11 cellular contexts compared by ENCODE assay signal in genomic region chr6:46128476-46128875, GRCh38. TPM values are rescaled to one million over a fixed set of nuclear protein-coding genes. Genes with fewer than 3 reads are reported as not detected.
A peak's percentile ranks its signal among the peaks of the same experiment; 100 is the strongest.
DNase-seq lines count a peak whose midpoint lies in the region; ATAC-seq and TF ChIP-seq lines count a peak whose summit lies in the region.
"Had no signal": no experiment of that assay in that cellular context is flagged by ENCODE, and none has a peak within 500 bp of the region (broad histone marks: within the 10 kb centered on the region; RNA-seq: fewer than 3 reads in every experiment).

No MANE protein-coding gene starts in this region.

- TF ChIP-seq CTCF in left ventricle myocardium inferior (IDR thresholded peaks at IDR 0.05; ENCODE audit: borderline replicate concordance) (no peak), right atrium auricular region (IDR thresholded peaks at IDR 0.05) (no peak), thoracic aorta (IDR thresholded peaks at IDR 0.05) (no peak)

- peaks cover 25% of the 10 kb centered on the region for H3K4me1 Mint-ChIP-seq in activated T-helper 1 cell treated with anti-CD3 and anti-CD28 coated beads, Interleukin-12 subunit alpha, Interleukin-12 subunit beta, Interleukin-2, Interleukin-4 antibody, amounts not matched to agents 30 ng/mL and 10 ng/mL and 1 ng/mL, durations not matched to agents 14 hours and 24 hours and 36 hours (ENCODE audit: low read depth)

- H3K4me1 ChIP-seq in left ventricle myocardium inferior (peaks cover 45% of the 10 kb centered on the region), right atrium auricular region (peaks cover 0 to 29% of the 10 kb centered on the region in 2 donors), thoracic aorta (ENCODE audit: control insufficient read depth in 1 of 2, low read depth in 2 of 2) (peaks cover 8 to 14% of the 10 kb centered on the region in 2 donors)

- no peak overlapping the region for H3K27ac Mint-ChIP-seq in activated T-helper 1 cell treated with anti-CD3 and anti-CD28 coated beads, Interleukin-12 subunit alpha, Interleukin-12 subunit beta, Interleukin-2, Interleukin-4 antibody, amounts not matched to agents 30 ng/mL and 10 ng/mL and 1 ng/mL, durations not matched to agents 14 hours and 24 hours and 36 hours

- DNase-seq in left ventricle myocardium inferior: no peak
- no peak for DNase-seq in right atrium auricular region (ENCODE audit: low spot score)
- DNase-seq in activated T-helper 1 cell treated with anti-CD3 and anti-CD28 coated beads, Interleukin-12 subunit alpha, Interleukin-12 subunit beta, Interleukin-2, Interleukin-4 antibody, amounts not matched to agents 30 ng/mL and 10 ng/mL and 1 ng/mL, durations not matched to agents 14 hours and 24 hours and 36 hours (ENCODE audit: low spot score): no peak
- no peak for DNase-seq in thoracic aorta (ENCODE audit: low spot score)
- no peak for DNase-seq in stimulated activated CD4-positive, alpha-beta T cell treated with anti-CD3 and anti-CD28 coated beads, Interleukin-4, amount 100 ng/mL, for 1 hour
- no peak for DNase-seq in mesenteric fat pad (ENCODE audit: low spot score)
- DNase-seq: mesenchymal stem cell; Right ventricle myocardium superior; stimulated activated CD4-positive, alpha-beta T cell treated with anti-CD3 and anti-CD28 coated beads, Interleukin-15, amount 100 ng/mL, for 24 hours had no signal

- ATAC-seq in HG03103 (IDR thresholded peaks at IDR 0.05; ENCODE audit: low read depth, unreplicated experiment): peak; percentile 25
- ATAC-seq in thoracic aorta (ENCODE audit: insufficient number of reproducible peaks, low FRiP score, low read depth): no peak
- ATAC-seq in esophagus mucosa: no peak

- H3K9me3 Mint-ChIP-seq in activated T-helper 1 cell treated with anti-CD3 and anti-CD28 coated beads, Interleukin-12 subunit alpha, Interleukin-12 subunit beta, Interleukin-2, Interleukin-4 antibody, amounts not matched to agents 30 ng/mL and 10 ng/mL and 1 ng/mL, durations not matched to agents 14 hours and 24 hours and 36 hours: no peaks in the 10 kb centered on the region

- H3K4me3 Mint-ChIP-seq in activated T-helper 1 cell treated with anti-CD3 and anti-CD28 coated beads, Interleukin-12 subunit alpha, Interleukin-12 subunit beta, Interleukin-2, Interleukin-4 antibody, amounts not matched to agents 30 ng/mL and 10 ng/mL and 1 ng/mL, durations not matched to agents 14 hours and 24 hours and 36 hours: peak overlapping the region; percentile 61

- H3K9me3 ChIP-seq in left ventricle myocardium inferior (replicated peaks) (no peaks in the 10 kb centered on the region), right atrium auricular region (no peaks in the 10 kb centered on the region), thoracic aorta (no peaks in the 10 kb centered on the region)

- intact Hi-C loops in left ventricle myocardium inferior (cut with micrococcal nuclease): no loop called here
- intact Hi-C loops in activated T-helper 1 cell treated with anti-CD3 and anti-CD28 coated beads, Interleukin-12 subunit alpha, Interleukin-12 subunit beta, Interleukin-2, Interleukin-4 antibody, amounts not matched to agents 30 ng/mL and 10 ng/mL and 1 ng/mL, durations not matched to agents 14 hours and 24 hours and 36 hours (cut with micrococcal nuclease): loop anchor here (2.0 kb wide), 1 partner anchor 92 kb away; no protein-coding TSS in a partner anchor

- H3K36me3 Mint-ChIP-seq in activated T-helper 1 cell treated with anti-CD3 and anti-CD28 coated beads, Interleukin-12 subunit alpha, Interleukin-12 subunit beta, Interleukin-2, Interleukin-4 antibody, amounts not matched to agents 30 ng/mL and 10 ng/mL and 1 ng/mL, durations not matched to agents 14 hours and 24 hours and 36 hours (ENCODE audit: low read depth): no peaks in the 10 kb centered on the region

- H3K36me3 ChIP-seq in left ventricle myocardium inferior: no peaks in the 10 kb centered on the region
- no peaks in the 10 kb centered on the region for H3K36me3 ChIP-seq in right atrium auricular region
- no peaks in the 10 kb centered on the region for H3K36me3 ChIP-seq in thoracic aorta

- H3K27ac ChIP-seq in left ventricle myocardium inferior (replicated peaks) (no peak overlapping the region), right atrium auricular region (no peak overlapping the region), thoracic aorta (no peak overlapping the region)

- no peaks in the 10 kb centered on the region for H3K27me3 ChIP-seq in left ventricle myocardium inferior (ENCODE audit: low read depth)
- no peaks in the 10 kb centered on the region for H3K27me3 ChIP-seq in right atrium auricular region
- H3K27me3 ChIP-seq in thoracic aorta (replicated peaks; ENCODE audit: insufficient read depth): no peaks in the 10 kb centered on the region

- H3K27me3 Mint-ChIP-seq in activated T-helper 1 cell treated with anti-CD3 and anti-CD28 coated beads, Interleukin-12 subunit alpha, Interleukin-12 subunit beta, Interleukin-2, Interleukin-4 antibody, amounts not matched to agents 30 ng/mL and 10 ng/mL and 1 ng/mL, durations not matched to agents 14 hours and 24 hours and 36 hours (ENCODE audit: insufficient read depth): peaks cover 7% of the 10 kb centered on the region

- H3K4me3 ChIP-seq in left ventricle myocardium inferior (peak overlapping the region; percentile 79), right atrium auricular region (peak overlapping the region in 1 of 2 donors; percentile 77), thoracic aorta (peak overlapping the region; percentile 96)

RNA-seq across cellular contexts. Expression of gene ENPP4, which starts 1.3 kb away (rescaled TPM):
- total RNA-seq in left ventricle myocardium inferior (21.9 TPM), right atrium auricular region (10 to 100 TPM; 24.5 to 36.0 TPM), thoracic aorta (10 to 100 TPM; 21.8 to 32.2 TPM), esophagus mucosa (0.80 TPM), mesenteric fat pad (21.1 TPM)
- 5.9 and 6.1 TPM in 2 replicates for total RNA-seq in activated T-helper 1 cell treated with anti-CD3 and anti-CD28 coated beads, Interleukin-12 subunit alpha, Interleukin-12 subunit beta, Interleukin-2, Interleukin-4 antibody, amounts not matched to agents 30 ng/mL and 10 ng/mL and 1 ng/mL, durations not matched to agents 14 hours and 24 hours and 36 hours

RNA-seq across cellular contexts. Expression of gene ENPP5, which starts 42.3 kb away (rescaled TPM):
- 3.0 TPM for total RNA-seq in left ventricle myocardium inferior
- 10 to 100 TPM in 1 of 2 donors, 1 to 10 TPM in 1; 6.2 to 17.7 TPM for total RNA-seq in right atrium auricular region
- not detected in 2 replicates for total RNA-seq in activated T-helper 1 cell treated with anti-CD3 and anti-CD28 coated beads, Interleukin-12 subunit alpha, Interleukin-12 subunit beta, Interleukin-2, Interleukin-4 antibody, amounts not matched to agents 30 ng/mL and 10 ng/mL and 1 ng/mL, durations not matched to agents 14 hours and 24 hours and 36 hours
- total RNA-seq in thoracic aorta: 1 to 10 TPM; 2.7 to 9.4 TPM
- 0.44 TPM for total RNA-seq in esophagus mucosa
- total RNA-seq in mesenteric fat pad: 0.67 TPM
